ENCODE assay signal across 8 cellular contexts in genomic region chr14:68683326-68683725, GRCh38.
DNase-seq lines count a peak whose midpoint lies in the region; ATAC-seq and TF ChIP-seq lines count a peak whose summit lies in the region.

No MANE protein-coding gene starts in this region.

- H3K4me1 Mint-ChIP-seq in type B pancreatic cell (ENCODE audit: unreplicated experiment): peaks cover 75% of the 10 kb centered on the region

- TF ChIP-seq CTCF in type B pancreatic cell (conservative IDR thresholded peaks at IDR 0.05): no peak

- no peaks in the 10 kb centered on the region for H3K27me3 Mint-ChIP-seq in type B pancreatic cell

- H3K36me3 Mint-ChIP-seq in type B pancreatic cell: peaks cover 11% of the 10 kb centered on the region

- H3K27ac Mint-ChIP-seq in type B pancreatic cell: peak overlapping the region; percentile 93

- peak; percentile 62 for DNase-seq in activated effector memory CD4-positive, alpha-beta T cell treated with anti-CD3 and anti-CD28 coated beads, Interleukin-2, amount 50 U/mL, for 16 hours
- no peak for DNase-seq in activated effector memory CD4-positive, alpha-beta T cell treated with Interleukin-2 at 50 U/mL for 16 hours
- DNase-seq in astrocyte of the hippocampus (ENCODE audit: low read depth, low spot score): peak; percentile 72
- DNase-seq in medulla oblongata (ENCODE audit: extremely low spot score): peak; percentile 51
- DNase-seq in type B pancreatic cell (ENCODE audit: extremely low spot score, unreplicated experiment): no peak

- no peak for TF ChIP-seq POLR2A in GM18505 (IDR thresholded peaks at IDR 0.05; ENCODE audit: borderline replicate concordance, extremely low read depth, insufficient read depth, insufficient read length)

- ATAC-seq in GM19351 (IDR thresholded peaks at IDR 0.05; ENCODE audit: unreplicated experiment) (no peak), GM18505 (IDR thresholded peaks at IDR 0.05; ENCODE audit: unreplicated experiment) (no peak), HG02610 (IDR thresholded peaks at IDR 0.05; ENCODE audit: unreplicated experiment) (no peak)

- peak overlapping the region; percentile 69 for H3K4me3 Mint-ChIP-seq in type B pancreatic cell

- H3K9me3 Mint-ChIP-seq in type B pancreatic cell: peaks cover 9% of the 10 kb centered on the region

Comparison
In these comparisons a context has a peak if more than half of its experiments do, and no peak if none do; other contexts are left out.
1. DNase-seq: peak in activated effector memory CD4-positive, alpha-beta T cell treated with anti-CD3 and anti-CD28 coated beads, Interleukin-2, amount 50 U/mL, for 16 hours (single experiment), astrocyte of the hippocampus (single experiment) and medulla oblongata (single experiment); none in activated effector memory CD4-positive, alpha-beta T cell treated with Interleukin-2 at 50 U/mL for 16 hours (single experiment) and type B pancreatic cell (single experiment).